Comparison of ENCODE assay signal across 1 cellular context in the genomic region with DNA sequence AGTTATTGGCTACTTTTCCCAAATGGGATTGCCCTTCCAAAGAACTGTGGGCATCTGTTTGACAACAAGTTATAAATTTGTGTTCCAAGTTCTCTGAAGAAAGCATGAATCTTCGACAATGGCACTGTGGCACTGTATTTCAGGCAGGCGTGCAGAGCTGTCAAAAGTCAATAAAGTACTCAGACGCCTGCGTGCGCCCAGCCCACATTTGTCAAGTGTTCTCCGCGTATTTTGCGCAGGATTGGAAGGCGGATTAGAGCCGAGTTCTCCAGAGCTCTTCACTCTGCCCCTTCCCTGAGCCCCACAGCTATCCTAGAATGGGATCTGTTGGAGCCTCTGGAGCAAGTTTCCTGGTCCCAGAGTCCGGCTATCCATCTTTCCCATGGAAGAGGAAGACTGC.
TF ChIP-seq lines count a peak whose summit lies in the region.

No MANE protein-coding gene starts in this region.

TF ChIP-seq in GM23338, 12 proteins besides CTCF, POLR2A, EP300 and RAD21 (continued from another document):
- TF ChIP-seq, protein P1, sequence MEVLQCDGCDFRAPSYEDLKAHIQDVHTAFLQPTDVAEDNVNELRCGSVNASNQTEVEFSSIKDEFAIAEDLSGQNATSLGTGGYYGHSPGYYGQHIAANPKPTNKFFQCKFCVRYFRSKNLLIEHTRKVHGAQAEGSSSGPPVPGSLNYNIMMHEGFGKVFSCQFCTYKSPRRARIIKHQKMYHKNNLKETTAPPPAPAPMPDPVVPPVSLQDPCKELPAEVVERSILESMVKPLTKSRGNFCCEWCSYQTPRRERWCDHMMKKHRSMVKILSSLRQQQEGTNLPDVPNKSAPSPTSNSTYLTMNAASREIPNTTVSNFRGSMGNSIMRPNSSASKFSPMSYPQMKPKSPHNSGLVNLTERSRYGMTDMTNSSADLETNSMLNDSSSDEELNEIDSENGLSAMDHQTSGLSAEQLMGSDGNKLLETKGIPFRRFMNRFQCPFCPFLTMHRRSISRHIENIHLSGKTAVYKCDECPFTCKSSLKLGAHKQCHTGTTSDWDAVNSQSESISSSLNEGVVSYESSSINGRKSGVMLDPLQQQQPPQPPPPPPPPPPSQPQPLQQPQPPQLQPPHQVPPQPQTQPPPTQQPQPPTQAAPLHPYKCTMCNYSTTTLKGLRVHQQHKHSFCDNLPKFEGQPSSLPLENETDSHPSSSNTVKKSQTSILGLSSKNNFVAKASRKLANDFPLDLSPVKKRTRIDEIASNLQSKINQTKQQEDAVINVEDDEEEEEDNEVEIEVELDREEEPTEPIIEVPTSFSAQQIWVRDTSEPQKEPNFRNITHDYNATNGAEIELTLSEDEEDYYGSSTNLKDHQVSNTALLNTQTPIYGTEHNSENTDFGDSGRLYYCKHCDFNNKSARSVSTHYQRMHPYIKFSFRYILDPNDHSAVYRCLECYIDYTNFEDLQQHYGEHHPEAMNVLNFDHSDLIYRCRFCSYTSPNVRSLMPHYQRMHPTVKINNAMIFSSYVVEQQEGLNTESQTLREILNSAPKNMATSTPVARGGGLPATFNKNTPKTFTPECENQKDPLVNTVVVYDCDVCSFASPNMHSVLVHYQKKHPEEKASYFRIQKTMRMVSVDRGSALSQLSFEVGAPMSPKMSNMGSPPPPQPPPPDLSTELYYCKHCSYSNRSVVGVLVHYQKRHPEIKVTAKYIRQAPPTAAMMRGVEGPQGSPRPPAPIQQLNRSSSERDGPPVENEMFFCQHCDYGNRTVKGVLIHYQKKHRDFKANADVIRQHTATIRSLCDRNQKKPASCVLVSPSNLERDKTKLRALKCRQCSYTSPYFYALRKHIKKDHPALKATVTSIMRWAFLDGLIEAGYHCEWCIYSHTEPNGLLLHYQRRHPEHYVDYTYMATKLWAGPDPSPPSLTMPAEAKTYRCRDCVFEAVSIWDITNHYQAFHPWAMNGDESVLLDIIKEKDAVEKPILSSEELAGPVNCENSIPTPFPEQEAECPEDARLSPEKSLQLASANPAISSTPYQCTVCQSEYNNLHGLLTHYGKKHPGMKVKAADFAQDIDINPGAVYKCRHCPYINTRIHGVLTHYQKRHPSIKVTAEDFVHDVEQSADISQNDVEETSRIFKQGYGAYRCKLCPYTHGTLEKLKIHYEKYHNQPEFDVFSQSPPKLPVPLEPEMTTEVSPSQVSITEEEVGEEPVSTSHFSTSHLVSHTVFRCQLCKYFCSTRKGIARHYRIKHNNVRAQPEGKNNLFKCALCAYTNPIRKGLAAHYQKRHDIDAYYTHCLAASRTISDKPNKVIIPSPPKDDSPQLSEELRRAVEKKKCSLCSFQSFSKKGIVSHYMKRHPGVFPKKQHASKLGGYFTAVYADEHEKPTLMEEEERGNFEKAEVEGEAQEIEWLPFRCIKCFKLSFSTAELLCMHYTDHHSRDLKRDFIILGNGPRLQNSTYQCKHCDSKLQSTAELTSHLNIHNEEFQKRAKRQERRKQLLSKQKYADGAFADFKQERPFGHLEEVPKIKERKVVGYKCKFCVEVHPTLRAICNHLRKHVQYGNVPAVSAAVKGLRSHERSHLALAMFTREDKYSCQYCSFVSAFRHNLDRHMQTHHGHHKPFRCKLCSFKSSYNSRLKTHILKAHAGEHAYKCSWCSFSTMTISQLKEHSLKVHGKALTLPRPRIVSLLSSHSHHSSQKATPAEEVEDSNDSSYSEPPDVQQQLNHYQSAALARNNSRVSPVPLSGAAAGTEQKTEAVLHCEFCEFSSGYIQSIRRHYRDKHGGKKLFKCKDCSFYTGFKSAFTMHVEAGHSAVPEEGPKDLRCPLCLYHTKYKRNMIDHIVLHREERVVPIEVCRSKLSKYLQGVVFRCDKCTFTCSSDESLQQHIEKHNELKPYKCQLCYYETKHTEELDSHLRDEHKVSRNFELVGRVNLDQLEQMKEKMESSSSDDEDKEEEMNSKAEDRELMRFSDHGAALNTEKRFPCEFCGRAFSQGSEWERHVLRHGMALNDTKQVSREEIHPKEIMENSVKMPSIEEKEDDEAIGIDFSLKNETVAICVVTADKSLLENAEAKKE (CRISPR knock-in tag; IDR thresholded peaks at IDR 0.05) = no peak
- TF ChIP-seq, protein P2, sequence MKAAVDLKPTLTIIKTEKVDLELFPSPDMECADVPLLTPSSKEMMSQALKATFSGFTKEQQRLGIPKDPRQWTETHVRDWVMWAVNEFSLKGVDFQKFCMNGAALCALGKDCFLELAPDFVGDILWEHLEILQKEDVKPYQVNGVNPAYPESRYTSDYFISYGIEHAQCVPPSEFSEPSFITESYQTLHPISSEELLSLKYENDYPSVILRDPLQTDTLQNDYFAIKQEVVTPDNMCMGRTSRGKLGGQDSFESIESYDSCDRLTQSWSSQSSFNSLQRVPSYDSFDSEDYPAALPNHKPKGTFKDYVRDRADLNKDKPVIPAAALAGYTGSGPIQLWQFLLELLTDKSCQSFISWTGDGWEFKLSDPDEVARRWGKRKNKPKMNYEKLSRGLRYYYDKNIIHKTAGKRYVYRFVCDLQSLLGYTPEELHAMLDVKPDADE (IDR thresholded peaks at IDR 0.05) = no peak
- TF ChIP-seq ZNF331 (CRISPR knock-in tag; IDR thresholded peaks at IDR 0.05; ENCODE audit: low read depth) (no peak), ZNF114 (CRISPR knock-in tag; IDR thresholded peaks at IDR 0.05) (no peak), JUNB (IDR thresholded peaks at IDR 0.05; ENCODE audit: unreplicated experiment) (no peak)
- TF ChIP-seq, protein P3, sequence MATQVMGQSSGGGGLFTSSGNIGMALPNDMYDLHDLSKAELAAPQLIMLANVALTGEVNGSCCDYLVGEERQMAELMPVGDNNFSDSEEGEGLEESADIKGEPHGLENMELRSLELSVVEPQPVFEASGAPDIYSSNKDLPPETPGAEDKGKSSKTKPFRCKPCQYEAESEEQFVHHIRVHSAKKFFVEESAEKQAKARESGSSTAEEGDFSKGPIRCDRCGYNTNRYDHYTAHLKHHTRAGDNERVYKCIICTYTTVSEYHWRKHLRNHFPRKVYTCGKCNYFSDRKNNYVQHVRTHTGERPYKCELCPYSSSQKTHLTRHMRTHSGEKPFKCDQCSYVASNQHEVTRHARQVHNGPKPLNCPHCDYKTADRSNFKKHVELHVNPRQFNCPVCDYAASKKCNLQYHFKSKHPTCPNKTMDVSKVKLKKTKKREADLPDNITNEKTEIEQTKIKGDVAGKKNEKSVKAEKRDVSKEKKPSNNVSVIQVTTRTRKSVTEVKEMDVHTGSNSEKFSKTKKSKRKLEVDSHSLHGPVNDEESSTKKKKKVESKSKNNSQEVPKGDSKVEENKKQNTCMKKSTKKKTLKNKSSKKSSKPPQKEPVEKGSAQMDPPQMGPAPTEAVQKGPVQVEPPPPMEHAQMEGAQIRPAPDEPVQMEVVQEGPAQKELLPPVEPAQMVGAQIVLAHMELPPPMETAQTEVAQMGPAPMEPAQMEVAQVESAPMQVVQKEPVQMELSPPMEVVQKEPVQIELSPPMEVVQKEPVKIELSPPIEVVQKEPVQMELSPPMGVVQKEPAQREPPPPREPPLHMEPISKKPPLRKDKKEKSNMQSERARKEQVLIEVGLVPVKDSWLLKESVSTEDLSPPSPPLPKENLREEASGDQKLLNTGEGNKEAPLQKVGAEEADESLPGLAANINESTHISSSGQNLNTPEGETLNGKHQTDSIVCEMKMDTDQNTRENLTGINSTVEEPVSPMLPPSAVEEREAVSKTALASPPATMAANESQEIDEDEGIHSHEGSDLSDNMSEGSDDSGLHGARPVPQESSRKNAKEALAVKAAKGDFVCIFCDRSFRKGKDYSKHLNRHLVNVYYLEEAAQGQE (IDR thresholded peaks at IDR 0.05; ENCODE audit: unreplicated experiment) = no peak
